Comparison of ENCODE assay signal across 26 cellular contexts in the genomic region with DNA sequence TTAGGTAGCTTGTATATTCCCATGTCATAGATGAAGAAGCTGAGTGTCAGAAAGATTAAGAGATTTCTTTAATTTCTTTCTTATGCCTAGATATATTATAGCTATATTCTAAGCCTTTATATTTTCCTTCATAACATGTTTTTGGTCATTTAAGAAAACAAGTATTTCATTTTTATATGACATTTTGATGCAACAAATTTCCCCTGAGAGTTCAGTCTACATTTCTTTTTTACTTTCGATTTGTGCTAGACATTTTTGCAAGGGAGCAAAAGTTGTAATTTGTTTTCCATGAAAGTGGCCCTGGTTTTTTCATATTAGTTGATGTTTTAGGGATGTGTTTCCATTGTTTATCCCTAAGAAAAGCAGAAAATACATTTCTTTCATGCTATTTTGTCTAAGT.
DNase-seq lines count a peak whose midpoint lies in the region; ATAC-seq, FAIRE-seq and TF ChIP-seq lines count a peak whose summit lies in the region.
"Had no signal": no experiment of that assay in that cellular context is flagged by ENCODE, and none has a peak within 500 bp of the region (broad histone marks: within the 10 kb centered on the region; RNA-seq: fewer than 3 reads in every experiment).

No MANE protein-coding gene starts in this region.

- H3K4me2 ChIP-seq in astrocyte (ENCODE audit: low read length), result peak overlapping the region; percentile 50
- no peak overlapping the region for H3K4me2 ChIP-seq in mesenchymal stem cell (ENCODE audit: low read length, poor library complexity, severe bottlenecking)
- H3K4me2 ChIP-seq: neural progenitor cell had no signal

- H2BK15ac ChIP-seq in mesenchymal stem cell (ENCODE audit: low read depth, poor library complexity, severe bottlenecking), result no peak overlapping the region

- no peak overlapping the region for H3K14ac ChIP-seq in mesenchymal stem cell (ENCODE audit: low read length in 2 of 2)

- H4K91ac ChIP-seq in mesenchymal stem cell (ENCODE audit: low read length), result no peak overlapping the region

- FAIRE-seq in astrocyte (lab: Jason Lieb, UNC), result no peak
- FAIRE-seq: bronchial epithelial cell had no signal

- H2AK5ac ChIP-seq in mesenchymal stem cell (ENCODE audit: low read length, severe bottlenecking), result no peak overlapping the region

- H3K18ac ChIP-seq in mesenchymal stem cell (ENCODE audit: low read depth in 1 of 2, low read length in 2 of 2), result no peak overlapping the region

- H4K8ac ChIP-seq in mesenchymal stem cell (ENCODE audit: low read length), result no peak overlapping the region

- no peak for ATAC-seq in right cardiac atrium
- no peak for ATAC-seq in left cardiac atrium
- no peak for ATAC-seq in GM18520 (IDR thresholded peaks at IDR 0.05; ENCODE audit: unreplicated experiment)
- ATAC-seq in GM21381 (IDR thresholded peaks at IDR 0.05; ENCODE audit: unreplicated experiment), result no peak
- no peak for ATAC-seq in HG03280 (IDR thresholded peaks at IDR 0.05; ENCODE audit: unreplicated experiment)
- ATAC-seq in GM21576 (IDR thresholded peaks at IDR 0.05; ENCODE audit: unreplicated experiment), result no peak

- no peak overlapping the region for H2AFZ ChIP-seq in astrocyte (ENCODE audit: low read depth, low read length)
- no peak overlapping the region for H2AFZ ChIP-seq in mesenchymal stem cell (ENCODE audit: low read depth, low read length)
- H2AFZ ChIP-seq: neural progenitor cell had no signal

- no peak overlapping the region for H2BK120ac ChIP-seq in mesenchymal stem cell (ENCODE audit: low read depth, low read length)

- H3K36me3 Mint-ChIP-seq in astrocyte (ENCODE audit: low read depth, unreplicated experiment), result no peaks in the 10 kb centered on the region
- H3K36me3 Mint-ChIP-seq: activated naive CD8-positive, alpha-beta T cell treated with anti-CD3 and anti-CD28 coated beads, Interleukin-2, amount 10 ng/mL, durations not matched to agents 7 days and 5 days had no signal

- 57% methylated on average over 1 of the region's 1 CpG for WGBS in right cardiac atrium
- 67% methylated on average over 1 of the region's 1 CpG for WGBS in mesenchymal stem cell

- H3K79me2 ChIP-seq in astrocyte (ENCODE audit: insufficient read depth, low read length), result no peaks in the 10 kb centered on the region

- no peaks in the 10 kb centered on the region for H3K79me1 ChIP-seq in mesenchymal stem cell (replicated peaks; ENCODE audit: low read length, poor library complexity, severe bottlenecking)

- no peak overlapping the region for H3K4me3 Mint-ChIP-seq in astrocyte (ENCODE audit: unreplicated experiment)
- H3K4me3 Mint-ChIP-seq: activated naive CD8-positive, alpha-beta T cell treated with anti-CD3 and anti-CD28 coated beads, Interleukin-2, amount 10 ng/mL, durations not matched to agents 7 days and 5 days; neural progenitor cell; T-helper 2 cell treated with Interferon-gamma antibody and Interleukin-4, amounts not matched to agents 5 μg/mL and 100 μg/mL, for 36 hours had no signal

- no peak overlapping the region for H2BK5ac ChIP-seq in mesenchymal stem cell (ENCODE audit: low read depth, low read length, poor library complexity, severe bottlenecking)

- H3K9me3 ChIP-seq in right cardiac atrium (ENCODE audit: control insufficient read depth, low read length) (no peaks in the 10 kb centered on the region), astrocyte (ENCODE audit: insufficient read depth, low read depth, low read length) (no peaks in the 10 kb centered on the region), mesenchymal stem cell (ENCODE audit: control insufficient read depth, low read length) (no peaks in the 10 kb centered on the region)
- H3K9me3 ChIP-seq: Peyer's patch, upper lobe of left lung had no signal

- H4K20me1 ChIP-seq in astrocyte (ENCODE audit: insufficient read depth, low read length), result no peaks in the 10 kb centered on the region

- no peak overlapping the region for H2BK12ac ChIP-seq in mesenchymal stem cell (ENCODE audit: low read length in 2 of 2)

- no peak overlapping the region for H3K9ac ChIP-seq in astrocyte (ENCODE audit: low read length)
- H3K9ac ChIP-seq in mesenchymal stem cell (ENCODE audit: low read length), result peak overlapping the region; percentile 76
- H3K9ac ChIP-seq: neural progenitor cell had no signal

- no peaks in the 10 kb centered on the region for H3K9me3 Mint-ChIP-seq in astrocyte (ENCODE audit: unreplicated experiment)
- H3K9me3 Mint-ChIP-seq: activated naive CD8-positive, alpha-beta T cell treated with anti-CD3 and anti-CD28 coated beads, Interleukin-2, amount 10 ng/mL, durations not matched to agents 7 days and 5 days; neural progenitor cell; T-helper 2 cell treated with Interferon-gamma antibody and Interleukin-4, amounts not matched to agents 5 μg/mL and 100 μg/mL, for 36 hours had no signal

- H3K27me3 Mint-ChIP-seq in astrocyte (ENCODE audit: low read depth, unreplicated experiment), result no peaks in the 10 kb centered on the region
- H3K27me3 Mint-ChIP-seq: activated naive CD8-positive, alpha-beta T cell treated with anti-CD3 and anti-CD28 coated beads, Interleukin-2, amount 10 ng/mL, durations not matched to agents 7 days and 5 days; progenitor cell of endocrine pancreas had no signal

- DNase-seq in right cardiac atrium, result no peak
- DNase-seq in left cardiac atrium, result no peak
- no peak for DNase-seq in astrocyte (ENCODE audit: low read depth)
- DNase-seq in mesenchymal stem cell, result no peak
- DNase-seq: ACHN; activated effector memory CD4-positive, alpha-beta T cell treated with Interleukin-2 at 50 U/mL for 16 hours; activated naive CD8-positive, alpha-beta T cell treated with anti-CD3 and anti-CD28 coated beads, Interleukin-2, amount 10 ng/mL, durations not matched to agents 7 days and 5 days; C1 segment of cervical spinal cord; cortex of kidney; foreskin melanocyte; hippocampal formation; NCI-H1092 treated with DMSO at 0.1 percent for 48 hours; NCI-H2081; Peyer's patch; stimulated activated CD4-positive, alpha-beta T cell treated with anti-CD3 and anti-CD28 coated beads, Interleukin-4, amount 100 ng/mL, for 1 hour; stimulated activated naive CD4-positive, alpha-beta T cell treated with Interleukin-2 at 50 U/mL for 16 hours; upper lobe of left lung; WERI-Rb-1 had no signal

- H3K27ac Mint-ChIP-seq in astrocyte (ENCODE audit: unreplicated experiment), result peak overlapping the region; percentile 72
- H3K27ac Mint-ChIP-seq: activated naive CD8-positive, alpha-beta T cell treated with anti-CD3 and anti-CD28 coated beads, Interleukin-2, amount 10 ng/mL, durations not matched to agents 7 days and 5 days; neural progenitor cell; progenitor cell of endocrine pancreas; T-helper 2 cell treated with Interferon-gamma antibody and Interleukin-4, amounts not matched to agents 5 μg/mL and 100 μg/mL, for 36 hours had no signal

- H3K27ac ChIP-seq in right cardiac atrium (ENCODE audit: low read length) (no peak overlapping the region), astrocyte (ENCODE audit: low read depth, low read length) (peak overlapping the region; percentile 49), mesenchymal stem cell (ENCODE audit: low read length, poor library complexity, severe bottlenecking) (no peak overlapping the region)
- H3K27ac ChIP-seq: neural progenitor cell, Peyer's patch, upper lobe of left lung, WERI-Rb-1 had no signal

- peaks cover 59% of the 10 kb centered on the region for H3K4me1 Mint-ChIP-seq in astrocyte (ENCODE audit: low read depth, unreplicated experiment)
- H3K4me1 Mint-ChIP-seq: activated naive CD8-positive, alpha-beta T cell treated with anti-CD3 and anti-CD28 coated beads, Interleukin-2, amount 10 ng/mL, durations not matched to agents 7 days and 5 days; neural progenitor cell had no signal

- H3K36me3 ChIP-seq in astrocyte (ENCODE audit: insufficient read depth, low read length) (no peaks in the 10 kb centered on the region), mesenchymal stem cell (ENCODE audit: control insufficient read depth in 1 of 2, insufficient read depth in 2 of 2, low read depth in 1 of 2, low read length in 2 of 2) (no peaks in the 10 kb centered on the region)
- H3K36me3 ChIP-seq: neural progenitor cell, Peyer's patch, upper lobe of left lung, WERI-Rb-1 had no signal

- intact Hi-C loops in right cardiac atrium (cut with DNase I) (no loop called here), left cardiac atrium (cut with DNase I) (no loop called here)

- H3K27me3 ChIP-seq in right cardiac atrium (ENCODE audit: control insufficient read depth, insufficient read depth) (no peaks in the 10 kb centered on the region), astrocyte (ENCODE audit: insufficient read depth, low read length) (no peaks in the 10 kb centered on the region), mesenchymal stem cell (ENCODE audit: control insufficient read depth in 1 of 2, insufficient read depth in 1 of 2, low read length in 2 of 2) (no peaks in the 10 kb centered on the region)
- H3K27me3 ChIP-seq: neural progenitor cell, Peyer's patch, upper lobe of left lung had no signal

- H3K23ac ChIP-seq in mesenchymal stem cell (ENCODE audit: low read length in 2 of 2), result no peak overlapping the region

- TF ChIP-seq CTCF in astrocyte (IDR thresholded peaks at IDR 0.05; ENCODE audit: insufficient read depth, low read depth, low read length), result no peak

- H3K4me1 ChIP-seq in right cardiac atrium (ENCODE audit: control insufficient read depth, insufficient read depth, low read length) (no peaks in the 10 kb centered on the region), astrocyte (ENCODE audit: insufficient read depth, low read length) (peaks cover 40% of the 10 kb centered on the region), mesenchymal stem cell (ENCODE audit: control insufficient read depth, insufficient read depth, low read depth, low read length) (no peaks in the 10 kb centered on the region)
- H3K4me1 ChIP-seq: Peyer's patch, upper lobe of left lung had no signal

- peak overlapping the region; percentile 6 for H3K4me3 ChIP-seq in right cardiac atrium (ENCODE audit: low read length)
- H3K4me3 ChIP-seq in astrocyte (ENCODE audit: insufficient read depth, low read depth, low read length), result no peak overlapping the region
- H3K4me3 ChIP-seq in mesenchymal stem cell (ENCODE audit: insufficient read depth in 1 of 2, low read depth in 1 of 2, low read length in 2 of 2), result peak overlapping the region in 1 of 2 experiments; percentile 61
- H3K4me3 ChIP-seq: neural progenitor cell, Peyer's patch, upper lobe of left lung had no signal

- H3K4ac ChIP-seq in mesenchymal stem cell (ENCODE audit: low read depth in 1 of 2, low read length in 2 of 2), result no peak overlapping the region
